In genomic region chr17:20203761-20204263, GRCh38 we compare ENCODE assay signal across 17 cellular contexts.
DNase-seq lines count a peak whose midpoint lies in the region; FAIRE-seq and TF ChIP-seq lines count a peak whose summit lies in the region.
"Had no signal": no experiment of that assay in that cellular context is flagged by ENCODE, and none has a peak within 500 bp of the region (broad histone marks: within the 10 kb centered on the region; RNA-seq: fewer than 3 reads in every experiment).

No MANE protein-coding gene starts in this region.

- POLR2A ChIA-PET in GM10248 (lab: Yijun Ruan, JAX), result no interaction called here

- intact Hi-C loops in dorsolateral prefrontal cortex (cut with DNase I), result no loop called here

- FAIRE-seq in GM12892 (lab: Jason Lieb, UNC), result peak; percentile 53

- H3K4me3 ChIP-seq in NB4 (ENCODE audit: low read depth, low read length), result no peak overlapping the region
- H3K4me3 ChIP-seq in dorsolateral prefrontal cortex, result no peak overlapping the region

- TF ChIP-seq POLR2A in GM12892 (IDR thresholded peaks at IDR 0.05; ENCODE audit: low read depth, low read length) (no peak), NB4 (IDR thresholded peaks at IDR 0.05; ENCODE audit: extremely low read depth, insufficient read length) (no peak)

- CTCF ChIA-PET in GM10248 (lab: Yijun Ruan, JAX), result interaction anchor here (1.2 to 2.7 kb wide), 3 partner anchors 10 to 23 kb away, joined by 3 to 9 read pairs (median 6); no protein-coding TSS in a partner anchor

- peak; percentile 13 for DNase-seq in GM12892 (ENCODE audit: insufficient read length)
- peak; percentile 34 for DNase-seq in NB4 (ENCODE audit: low read depth)
- no peak for DNase-seq in dorsolateral prefrontal cortex
- peak; percentile 79 for DNase-seq in retina
- DNase-seq in GM10248 (ENCODE audit: extremely low spot score), result no peak
- no peak for DNase-seq in C1 segment of cervical spinal cord (lab: John Stamatoyannopoulos, UW)
- DNase-seq in hypothalamus (lab: John Stamatoyannopoulos, UW), result no peak
- no peak for DNase-seq in activated CD4-positive, alpha-beta T cell treated with anti-CD3 and anti-CD28 coated beads, Interleukin-2, amount 50 U/mL, for 48 hours
- DNase-seq: activated B cell treated with CpG ODN at 0.5 μM for 24 hours; activated T-cell treated with anti-CD3 and anti-CD28 coated beads, Interleukin-2, amount 50 U/mL, for 24 hours; CD4-positive, alpha-beta T cell; erythroblast; naive thymus-derived CD8-positive, alpha-beta T cell; NCI-H1092; NCI-H510A; Right ventricle myocardium superior; stimulated activated CD4-positive, alpha-beta T cell treated with anti-CD3 and anti-CD28 coated beads, Interleukin-12 subunit alpha, Interleukin-12 subunit beta, amount 100 ng/mL, for 4 hours had no signal

- peak overlapping the region in 43 of 59 donors; percentile 1 to 96 (median 49) for H3K27ac ChIP-seq in dorsolateral prefrontal cortex

- no peaks in the 10 kb centered on the region for H3K27me3 ChIP-seq in dorsolateral prefrontal cortex

- no peak for TF ChIP-seq CTCF in NB4 (IDR thresholded peaks at IDR 0.05; ENCODE audit: low read depth, low read length)
- no peak for TF ChIP-seq CTCF in dorsolateral prefrontal cortex (IDR thresholded peaks at IDR 0.05 in 54 of 56, conservative IDR thresholded peaks at IDR 0.05 in 2 of 56; ENCODE audit: low read depth in 1 of 56, partially characterized antibody in 56 of 56)
- no peak for TF ChIP-seq CTCF in GM10248 (IDR thresholded peaks at IDR 0.05; ENCODE audit: control extremely low read depth, extremely low read depth, low read depth, missing control alignments)

Comparison
In these comparisons a context has a peak if more than half of its experiments do, and no peak if none do; other contexts are left out.
1. DNase-seq: peak in GM12892 (single experiment), NB4 (single experiment) and retina (single experiment); none in dorsolateral prefrontal cortex (0 of 10), GM10248 (single experiment), C1 segment of cervical spinal cord (0 of 14), hypothalamus (0 of 51) and activated CD4-positive, alpha-beta T cell treated with anti-CD3 and anti-CD28 coated beads, Interleukin-2, amount 50 U/mL, for 48 hours (0 of 2).